17 cellular contexts compared by ENCODE assay signal in the genomic region with DNA sequence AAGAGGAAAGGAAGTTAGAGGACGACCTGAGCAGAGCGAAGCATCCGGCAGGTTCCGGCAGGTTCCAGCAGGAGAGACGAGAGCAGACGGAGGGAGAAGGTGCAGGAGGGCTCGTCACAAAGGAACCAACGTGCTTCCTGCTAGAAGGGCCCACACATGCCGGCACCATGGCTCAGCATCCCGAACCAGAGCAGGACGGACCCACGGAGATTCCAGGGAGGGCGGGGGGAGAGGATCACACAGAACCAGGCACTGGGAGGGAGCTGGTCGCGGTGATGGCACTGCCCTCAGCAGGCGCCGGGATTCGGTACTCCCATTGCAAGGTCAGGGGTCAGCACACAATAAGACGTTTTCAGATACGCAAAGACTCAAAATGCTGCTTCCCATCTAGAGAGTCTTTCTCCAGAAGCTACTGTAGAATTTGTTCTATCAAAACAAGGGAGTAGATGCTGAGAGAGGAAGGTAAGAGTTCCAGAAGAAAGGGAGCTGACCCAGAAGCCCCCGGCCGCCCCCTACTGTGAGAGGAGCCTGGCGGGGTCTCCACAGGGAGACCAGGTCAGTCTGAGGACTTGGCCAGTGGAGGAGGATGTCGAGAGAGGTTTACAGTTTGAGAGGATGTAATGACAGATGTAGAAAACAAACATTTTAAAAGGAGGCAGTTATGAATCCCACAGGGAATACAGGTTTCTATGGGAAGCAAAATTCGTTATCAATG. TPM values are rescaled to one million over a fixed set of nuclear protein-coding genes. Genes with fewer than 3 reads are reported as not detected.
DNase-seq lines count a peak whose midpoint lies in the region; ATAC-seq and TF ChIP-seq lines count a peak whose summit lies in the region.
"Had no signal": no experiment of that assay in that cellular context is flagged by ENCODE, and none has a peak within 500 bp of the region (broad histone marks: within the 10 kb centered on the region; RNA-seq: fewer than 3 reads in every experiment).

No MANE protein-coding gene starts in this region.

- H2AFZ ChIP-seq in neural progenitor cell (replicated peaks): no peak overlapping the region

- H3K9me3 ChIP-seq in left ventricle myocardium inferior (replicated peaks) (no peaks in the 10 kb centered on the region), neural progenitor cell (ENCODE audit: low read depth) (no peaks in the 10 kb centered on the region)
- H3K9me3 ChIP-seq: A549 had no signal

- H3K4me1 Mint-ChIP-seq in chondrocyte (ENCODE audit: low read depth) (no peaks in the 10 kb centered on the region), neural progenitor cell (peaks cover 29% of the 10 kb centered on the region)

- no peaks in the 10 kb centered on the region for H4K20me1 ChIP-seq in neural progenitor cell (ENCODE audit: low read depth)

- H3K4me2 ChIP-seq in neural progenitor cell: no peak overlapping the region
- H3K4me2 ChIP-seq: A549 had no signal

- TF ChIP-seq CTCF in left ventricle myocardium inferior (IDR thresholded peaks at IDR 0.05; ENCODE audit: borderline replicate concordance): no peak
- TF ChIP-seq CTCF in chondrocyte (IDR thresholded peaks at IDR 0.05): no peak
- no peak for TF ChIP-seq CTCF in neural progenitor cell (IDR thresholded peaks at IDR 0.05)

- H3K79me2 ChIP-seq in neural progenitor cell (ENCODE audit: low read depth): no peaks in the 10 kb centered on the region

- H3K27ac Mint-ChIP-seq in chondrocyte (ENCODE audit: unreplicated experiment): no peak overlapping the region
- H3K27ac Mint-ChIP-seq in neural progenitor cell: peak overlapping the region; percentile 36
- H3K27ac Mint-ChIP-seq: CD4-positive, CD25-positive, alpha-beta regulatory T cell had no signal

- no peaks in the 10 kb centered on the region for H3K27me3 Mint-ChIP-seq in chondrocyte (ENCODE audit: low read depth)
- H3K27me3 Mint-ChIP-seq in neural progenitor cell (ENCODE audit: insufficient read depth, low read depth): peaks cover 10% of the 10 kb centered on the region

- H3K4me1 ChIP-seq in left ventricle myocardium inferior: no peaks in the 10 kb centered on the region
- peaks cover 9% of the 10 kb centered on the region for H3K4me1 ChIP-seq in neural progenitor cell
- H3K4me1 ChIP-seq: A549 had no signal

- H3K27ac ChIP-seq in left ventricle myocardium inferior (replicated peaks): no peak overlapping the region
- no peak overlapping the region for H3K27ac ChIP-seq in neural progenitor cell
- H3K27ac ChIP-seq: A549 had no signal

- H3K4me3 Mint-ChIP-seq in chondrocyte (ENCODE audit: unreplicated experiment): no peak overlapping the region
- H3K4me3 Mint-ChIP-seq in neural progenitor cell: no peak overlapping the region
- H3K4me3 Mint-ChIP-seq: CD4-positive, CD25-positive, alpha-beta regulatory T cell had no signal

- H3K36me3 ChIP-seq in left ventricle myocardium inferior (no peaks in the 10 kb centered on the region), neural progenitor cell (no peaks in the 10 kb centered on the region)

- H3K36me3 Mint-ChIP-seq in chondrocyte (ENCODE audit: low read depth): peaks cover 18% of the 10 kb centered on the region
- H3K36me3 Mint-ChIP-seq in neural progenitor cell: peaks cover 5% of the 10 kb centered on the region
- H3K36me3 Mint-ChIP-seq: CD4-positive, CD25-positive, alpha-beta regulatory T cell had no signal

- no peak overlapping the region for H3K9ac ChIP-seq in neural progenitor cell

- intact Hi-C loops in Right ventricle myocardium inferior (cut with DNase I): no loop called here
- intact Hi-C loops in left ventricle myocardium inferior (cut with micrococcal nuclease): no loop called here

- DNase-seq in Right ventricle myocardium inferior (ENCODE audit: missing footprints) (peak; percentile 64), left ventricle myocardium inferior (no peak), chondrocyte (ENCODE audit: low spot score) (peak; percentile 76), neural progenitor cell (ENCODE audit: low spot score) (no peak), NCI-H128 (lab: John Stamatoyannopoulos, UW; ENCODE audit: unreplicated experiment) (no peak), ecto neural progenitor cell (ENCODE audit: low spot score) (no peak)
- DNase-seq: CD4-positive, CD25-positive, alpha-beta regulatory T cell; DMS79; NCI-H1048; NCI-H1694; NCI-H2107; NCI-H345; PC-3 had no signal

- H3K4me3 ChIP-seq in left ventricle myocardium inferior (no peak overlapping the region), neural progenitor cell (no peak overlapping the region)
- H3K4me3 ChIP-seq: A549, GM12878, K562 had no signal

- H3F3A ChIP-seq in neural progenitor cell (ENCODE audit: low read depth): no peaks in the 10 kb centered on the region

- ATAC-seq in Right ventricle myocardium inferior (no peak), HG03139 (IDR thresholded peaks at IDR 0.05; ENCODE audit: unreplicated experiment) (no peak)
- ATAC-seq: A549, GM12878, K562, PC-3 had no signal

- H3K27me3 ChIP-seq in left ventricle myocardium inferior (ENCODE audit: low read depth): peaks cover 4% of the 10 kb centered on the region
- H3K27me3 ChIP-seq in neural progenitor cell: no peaks in the 10 kb centered on the region

- H3K9me3 Mint-ChIP-seq in chondrocyte (ENCODE audit: low read depth): peaks cover under 1% of the 10 kb centered on the region
- H3K9me3 Mint-ChIP-seq in neural progenitor cell: no peaks in the 10 kb centered on the region
- H3K9me3 Mint-ChIP-seq: CD4-positive, CD25-positive, alpha-beta regulatory T cell had no signal

RNA-seq across cellular contexts. Expression of gene PWWP2B, which starts 23.6 kb away (rescaled TPM):
- 22.3 TPM for total RNA-seq in Right ventricle myocardium inferior
- 17.2 TPM for total RNA-seq in left ventricle myocardium inferior
- 9.9 to 13.9 TPM (median 13.2 TPM) in 3 replicates for total RNA-seq in chondrocyte
- 0.34 and 1.5 TPM in 2 replicates for total RNA-seq in neural progenitor cell (ENCODE audit: low replicate concordance)

RNA-seq across cellular contexts. Expression of gene LRRC27, which starts 41.4 kb away (rescaled TPM):
- 4.2 TPM for total RNA-seq in Right ventricle myocardium inferior
- 3.8 TPM for total RNA-seq in left ventricle myocardium inferior
- 10.2 to 14.4 TPM (median 13.2 TPM) in 3 replicates for total RNA-seq in chondrocyte
- total RNA-seq in neural progenitor cell (ENCODE audit: low replicate concordance): 8.0 and 16.9 TPM in 2 replicates

Comparison
In these comparisons a context has a peak if more than half of its experiments do, and no peak if none do; other contexts are left out.
1. DNase-seq: peak in Right ventricle myocardium inferior (single experiment) and chondrocyte (single experiment); none in left ventricle myocardium inferior (single experiment), neural progenitor cell (single experiment), NCI-H128 (single experiment) and ecto neural progenitor cell (single experiment).